ENCODE assay signal across 8 cellular contexts in genomic region chr20:44056010-44056698, GRCh38.
DNase-seq lines count a peak whose midpoint lies in the region; ATAC-seq, FAIRE-seq and TF ChIP-seq lines count a peak whose summit lies in the region.

No MANE protein-coding gene starts in this region.

- TF ChIP-seq CTCF in Calu3 (IDR thresholded peaks at IDR 0.05; ENCODE audit: unreplicated experiment) (peak; percentile 83), WERI-Rb-1 (IDR thresholded peaks at IDR 0.05; ENCODE audit: low read depth, low read length) (peak; percentile 68), H1 (IDR thresholded peaks at IDR 0.05; ENCODE audit: control extremely low read depth in 1 of 3, insufficient read depth in 1 of 3, low read depth in 1 of 3, low read length in 3 of 3) (peak; percentile 82 to 91 (median 84)), neural progenitor cell (IDR thresholded peaks at IDR 0.05) (peak; percentile 67), testis (IDR thresholded peaks at IDR 0.05) (no peak)

- no peak for TF ChIP-seq EP300 in H1 (IDR thresholded peaks at IDR 0.05; ENCODE audit: borderline replicate concordance in 1 of 2, low read depth in 2 of 2, low read length in 2 of 2)

- H3K9me3 Mint-ChIP-seq in Calu3 (ENCODE audit: low read depth, unreplicated experiment), result no peaks in the 10 kb centered on the region
- peaks cover 3% of the 10 kb centered on the region for H3K9me3 Mint-ChIP-seq in neural progenitor cell

- H2BK120ac ChIP-seq in H1 (replicated peaks; ENCODE audit: low read depth, low read length), result no peak overlapping the region

- H3K4me3 Mint-ChIP-seq in Calu3 (ENCODE audit: low read depth, unreplicated experiment), result no peak overlapping the region
- no peak overlapping the region for H3K4me3 Mint-ChIP-seq in neural progenitor cell

- no peaks in the 10 kb centered on the region for H3F3A ChIP-seq in neural progenitor cell (ENCODE audit: low read depth)

- no peak overlapping the region for H2AK5ac ChIP-seq in H1 (ENCODE audit: low read depth, low read length)

- no peak overlapping the region for H4K91ac ChIP-seq in H1 (replicated peaks; ENCODE audit: insufficient read length, low read length)

- no peak overlapping the region for H4K5ac ChIP-seq in H1 (ENCODE audit: insufficient read length, low read depth, low read length)

- H3K4me3 ChIP-seq in Jurkat, Clone E6-1 (ENCODE audit: low read length), result no peak overlapping the region
- no peak overlapping the region for H3K4me3 ChIP-seq in WERI-Rb-1 (ENCODE audit: low read depth, low read length)
- H3K4me3 ChIP-seq in H1 (ENCODE audit: extremely low read depth in 1 of 4, insufficient read depth in 2 of 4, low read depth in 3 of 4, low read length in 4 of 4), result no peak overlapping the region
- no peak overlapping the region for H3K4me3 ChIP-seq in neural progenitor cell
- no peak overlapping the region for H3K4me3 ChIP-seq in testis

- TF ChIP-seq POLR2A in H1 (IDR thresholded peaks at IDR 0.05; ENCODE audit: control extremely low read depth in 1 of 2, low read depth in 2 of 2, low read length in 2 of 2) (no peak), testis (IDR thresholded peaks at IDR 0.05) (no peak)

- H3K79me2 ChIP-seq in H1 (ENCODE audit: control insufficient read depth in 1 of 2, insufficient read depth in 2 of 2, low read length in 2 of 2), result no peaks in the 10 kb centered on the region
- H3K79me2 ChIP-seq in neural progenitor cell (ENCODE audit: low read depth), result no peaks in the 10 kb centered on the region

- no peak overlapping the region for H2BK5ac ChIP-seq in H1 (ENCODE audit: low read depth, low read length)

- H3K27ac ChIP-seq in WERI-Rb-1, result no peak overlapping the region
- no peak overlapping the region for H3K27ac ChIP-seq in H1 (ENCODE audit: low read depth, low read length)
- H3K27ac ChIP-seq in neural progenitor cell, result no peak overlapping the region
- H3K27ac ChIP-seq in testis, result no peak overlapping the region

- BruUV-seq in Calu3 (replicated peaks; lab: Mats Ljungman, UMichigan), result no TSS peak

- no peak overlapping the region for H2BK12ac ChIP-seq in H1 (ENCODE audit: low read depth, low read length)

- peak; percentile 91 to 96 for TF ChIP-seq RAD21 in H1 (IDR thresholded peaks at IDR 0.05 in 1 of 2, conservative IDR thresholded peaks at IDR 0.05 in 1 of 2; ENCODE audit: low read depth in 2 of 2, low read length in 2 of 2)

- no peak overlapping the region for H3K56ac ChIP-seq in H1 (replicated peaks; ENCODE audit: insufficient read length, low read depth, low read length)

- H3K18ac ChIP-seq in H1 (ENCODE audit: extremely low read depth, low read length), result no peak overlapping the region

- DNase-seq in Calu3, result peak; percentile 75
- peak; percentile 57 for DNase-seq in Jurkat, Clone E6-1 (ENCODE audit: low read depth, low spot score)
- DNase-seq in WERI-Rb-1, result peak; percentile 45
- peak; percentile 29 to 69 for DNase-seq in H1 (ENCODE audit: low read depth in 1 of 2, low spot score in 2 of 2)
- DNase-seq in neural progenitor cell (ENCODE audit: low spot score), result peak; percentile 72
- DNase-seq in testis, result no peak
- no peak for DNase-seq in COR-L47 (lab: John Stamatoyannopoulos, UW)

- WGBS in H1 (ENCODE audit: extremely low coverage in 1 of 2, insufficient coverage in 1 of 2, insufficient read length in 1 of 2, insufficient replicate concordance in 2 of 2, low coverage in 1 of 2, low lambda C conversion rate in 2 of 2, missing lambda C conversion rate in 1 of 2), 2 experiments, result 67% methylated on average over 13 of the region's 13 CpGs; no CpG with 5 or more reads in 1 of the 2 experiments
- WGBS in testis, 2 donors, result 72 to 73% methylated on average over 13 of the region's 13 CpGs

- H3K79me1 ChIP-seq in H1 (ENCODE audit: low read depth, low read length), result no peaks in the 10 kb centered on the region

- H4K20me1 ChIP-seq in H1 (replicated peaks in 1 of 2; ENCODE audit: control insufficient read depth in 1 of 2, insufficient read depth in 2 of 2, low read length in 2 of 2) (no peaks in the 10 kb centered on the region), neural progenitor cell (ENCODE audit: low read depth) (no peaks in the 10 kb centered on the region)

- no peak overlapping the region for H3K27ac Mint-ChIP-seq in Calu3 (ENCODE audit: unreplicated experiment)
- no peak overlapping the region for H3K27ac Mint-ChIP-seq in neural progenitor cell

- H3K9ac ChIP-seq in H1 (replicated peaks in 1 of 4; ENCODE audit: extremely low read depth in 1 of 4, low read depth in 3 of 4, low read length in 3 of 4), result no peak overlapping the region
- no peak overlapping the region for H3K9ac ChIP-seq in neural progenitor cell

- H3K14ac ChIP-seq in H1 (ENCODE audit: insufficient read length), result no peak overlapping the region

- no peak for FAIRE-seq in H1 (lab: Jason Lieb, UNC)

- no peak overlapping the region for H2BK15ac ChIP-seq in H1 (ENCODE audit: low read length)

- H3K27me3 ChIP-seq in WERI-Rb-1 (ENCODE audit: insufficient read depth, low read depth, severe bottlenecking) (peaks cover 91% of the 10 kb centered on the region), H1 (replicated peaks in 1 of 4; ENCODE audit: control insufficient read depth in 3 of 4, extremely low read depth in 1 of 4, insufficient read depth in 3 of 4, low read length in 3 of 4) (no peaks in the 10 kb centered on the region), neural progenitor cell (no peaks in the 10 kb centered on the region), testis (no peaks in the 10 kb centered on the region)

- H3K27me3 Mint-ChIP-seq in Calu3 (ENCODE audit: unreplicated experiment) (peaks cover 88% of the 10 kb centered on the region), neural progenitor cell (ENCODE audit: insufficient read depth, low read depth) (peaks cover 3% of the 10 kb centered on the region)

- no peak overlapping the region for H3K4ac ChIP-seq in H1 (replicated peaks; ENCODE audit: insufficient read length, low read depth, low read length)

- H3K4me1 Mint-ChIP-seq in Calu3 (ENCODE audit: low read depth, unreplicated experiment), result no peaks in the 10 kb centered on the region
- no peaks in the 10 kb centered on the region for H3K4me1 Mint-ChIP-seq in neural progenitor cell

- no peak overlapping the region for H4K8ac ChIP-seq in H1 (ENCODE audit: extremely low read depth, insufficient read depth, low read length)

- H2BK20ac ChIP-seq in H1 (ENCODE audit: low read length), result no peak overlapping the region

- H3K4me2 ChIP-seq in H1 (ENCODE audit: insufficient read depth in 1 of 2, low read depth in 2 of 2, low read length in 2 of 2) (no peak overlapping the region), neural progenitor cell (no peak overlapping the region)

- H3K36me3 Mint-ChIP-seq in Calu3 (ENCODE audit: insufficient read depth, unreplicated experiment), result no peaks in the 10 kb centered on the region
- H3K36me3 Mint-ChIP-seq in neural progenitor cell, result no peaks in the 10 kb centered on the region

- no peaks in the 10 kb centered on the region for H3K4me1 ChIP-seq in H1 (replicated peaks in 1 of 4; ENCODE audit: control insufficient read depth in 3 of 4, insufficient read depth in 4 of 4, low read length in 3 of 4)
- no peaks in the 10 kb centered on the region for H3K4me1 ChIP-seq in neural progenitor cell
- H3K4me1 ChIP-seq in testis, result no peaks in the 10 kb centered on the region

- no peak overlapping the region for H3K23ac ChIP-seq in H1 (ENCODE audit: insufficient read length)

- H3K36me3 ChIP-seq in WERI-Rb-1, result no peaks in the 10 kb centered on the region
- no peaks in the 10 kb centered on the region for H3K36me3 ChIP-seq in H1 (ENCODE audit: control insufficient read depth in 2 of 4, insufficient read depth in 4 of 4, low read length in 3 of 4)
- no peaks in the 10 kb centered on the region for H3K36me3 ChIP-seq in neural progenitor cell
- no peaks in the 10 kb centered on the region for H3K36me3 ChIP-seq in testis (ENCODE audit: low read depth, missing control alignments)

- CTCF ChIA-PET in Calu3 (lab: Charles Lee) (interaction anchor here (0.6 to 1.3 kb wide), 3 partner anchors 71 to 306 kb away, joined by 3 read pairs; no protein-coding TSS in a partner anchor), H1 (lab: Charles Lee; ENCODE audit: partially characterized antibody) (interaction anchor here (0.5 to 7.8 kb wide), 13 partner anchors 9 to 311 kb away, joined by 3 to 98 read pairs (median 4); no protein-coding TSS in a partner anchor)

- H2AFZ ChIP-seq in H1 (ENCODE audit: low read length) (no peak overlapping the region), neural progenitor cell (replicated peaks) (no peak overlapping the region)

- intact Hi-C loops in Calu3 (cut with micrococcal nuclease; ENCODE audit: unreplicated experiment), result loop anchor here (1.0 kb wide), 1 partner anchor 24 kb away; no protein-coding TSS in a partner anchor
- intact Hi-C loops in testis (cut with DNase I; ENCODE audit: low total_unique reads), result no loop called here

- POLR2A ChIA-PET in H1 (lab: Charles Lee; ENCODE audit: partially characterized antibody), result no interaction called here

- no peak for ATAC-seq in HG02884 (IDR thresholded peaks at IDR 0.05; ENCODE audit: unreplicated experiment)

- no peaks in the 10 kb centered on the region for H3K23me2 ChIP-seq in H1 (ENCODE audit: low read depth, low read length)

- H3K9me3 ChIP-seq in WERI-Rb-1 (ENCODE audit: severe bottlenecking) (peaks cover 6% of the 10 kb centered on the region), H1 (ENCODE audit: insufficient read depth in 2 of 2, low read depth in 1 of 2, low read length in 1 of 2) (peaks cover 0 to 5% of the 10 kb centered on the region in 2 experiments; a peak in 1 of 4 replicates), neural progenitor cell (ENCODE audit: low read depth) (no peaks in the 10 kb centered on the region), testis (no peaks in the 10 kb centered on the region)

TF ChIP-seq in H1, 55 proteins besides CTCF, POLR2A, EP300 and RAD21:
- TF ChIP-seq YY1 (IDR thresholded peaks at IDR 0.05; ENCODE audit: low read depth, low read length) (0 out of 2 replicates have a peak, but pooled peaks have one; percentile 16), TEAD4 (IDR thresholded peaks at IDR 0.05; ENCODE audit: low read depth, low read length) (no peak)

Comparison
In these comparisons a context has a peak if more than half of its experiments do, and no peak if none do; other contexts are left out.
1. DNase-seq: peak in Calu3 (single experiment), Jurkat, Clone E6-1 (single experiment), WERI-Rb-1 (single experiment), H1 (2 of 2) and neural progenitor cell (single experiment); none in testis (single experiment) and COR-L47 (single experiment).
2. CTCF ChIP-seq: peak in Calu3 (single experiment), WERI-Rb-1 (single experiment), H1 (3 of 3) and neural progenitor cell (single experiment); none in testis (0 of 3).